1 cellular context compared by ENCODE assay signal in genomic region chr11:103536335-103536722, GRCh38.
TF ChIP-seq lines count a peak whose summit lies in the region.

No MANE protein-coding gene starts in this region.

TF ChIP-seq in H1, 55 proteins besides CTCF, POLR2A, EP300 and RAD21 (continued from another document):
- TF ChIP-seq ZNF274 (IDR thresholded peaks at IDR 0.05; ENCODE audit: borderline replicate concordance, extremely low read depth, low read length) = no peak
- no peak for TF ChIP-seq MAFK (IDR thresholded peaks at IDR 0.05; ENCODE audit: low read depth, low read length)
- no peak for TF ChIP-seq TCF12 (IDR thresholded peaks at IDR 0.05; ENCODE audit: low read depth, low read length)
- no peak for TF ChIP-seq SP2 (IDR thresholded peaks at IDR 0.05; ENCODE audit: low read length)
- TF ChIP-seq ATF2 (IDR thresholded peaks at IDR 0.05; ENCODE audit: low read length) = no peak
- TF ChIP-seq ATF3 (IDR thresholded peaks at IDR 0.05; ENCODE audit: insufficient read depth, low read depth, low read length) = no peak
- no peak for TF ChIP-seq GTF2F1 (IDR thresholded peaks at IDR 0.05; ENCODE audit: borderline replicate concordance, low read depth, low read length)
- TF ChIP-seq FOSL1 (IDR thresholded peaks at IDR 0.05; ENCODE audit: insufficient read depth, low read depth, low read length) = no peak
- no peak for TF ChIP-seq EGR1 (IDR thresholded peaks at IDR 0.05; ENCODE audit: borderline replicate concordance, low read depth, low read length)
- no peak for TF ChIP-seq TEAD4 (IDR thresholded peaks at IDR 0.05; ENCODE audit: low read depth, low read length)
